Comparison of ENCODE assay signal across 1 cellular context in the genomic region with DNA sequence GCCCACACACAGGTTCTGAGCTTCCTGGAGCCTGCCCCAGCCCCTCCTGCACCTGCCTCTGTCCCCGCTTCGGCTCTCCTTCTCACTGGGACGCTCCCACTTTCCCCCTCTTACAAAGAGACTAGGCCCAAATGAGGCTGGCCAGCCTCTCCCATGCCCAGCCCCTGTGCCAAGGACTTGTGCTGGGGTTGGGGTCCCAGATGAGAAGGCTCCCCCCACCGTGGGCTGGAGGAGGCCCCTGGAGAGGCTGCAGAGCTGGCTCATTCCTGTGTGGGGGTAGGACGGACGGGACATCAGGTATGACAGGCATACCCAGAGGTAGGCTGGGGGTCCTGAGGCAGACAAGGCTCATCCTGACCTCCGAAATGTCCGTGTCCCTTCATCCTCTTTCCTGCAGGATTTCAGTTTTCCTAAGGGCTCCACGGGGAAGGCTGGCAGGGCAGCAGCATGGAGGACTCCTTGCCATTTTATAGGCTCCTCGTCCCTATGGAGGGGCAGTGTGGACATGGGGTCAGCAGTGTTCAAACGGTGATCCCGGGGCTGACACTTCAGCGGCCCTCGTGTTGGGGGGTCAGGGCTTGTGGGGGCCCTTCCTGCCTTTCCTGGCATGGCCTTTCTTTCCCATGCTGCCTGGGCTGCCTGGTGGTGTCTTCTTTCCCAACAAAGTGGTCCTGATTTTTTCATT.
TF ChIP-seq lines count a peak whose summit lies in the region.

No MANE protein-coding gene starts in this region.

TF ChIP-seq in IMR-90, 13 proteins besides CTCF, POLR2A, EP300 and RAD21:
- TF ChIP-seq RCOR1 (IDR thresholded peaks at IDR 0.05; ENCODE audit: insufficient replicate concordance, low read length) (no peak), RFX5 (IDR thresholded peaks at IDR 0.05; ENCODE audit: low read depth, low read length) (no peak)
